In genomic region chr2:25343187-25343825, GRCh38 we compare ENCODE assay signal across 13 cellular contexts. TPM values are rescaled to one million over a fixed set of nuclear protein-coding genes. Genes with fewer than 3 reads are reported as not detected.
A peak's percentile ranks its signal among the peaks of the same experiment; 100 is the strongest.
DNase-seq lines count a peak whose midpoint lies in the region; ATAC-seq and TF ChIP-seq lines count a peak whose summit lies in the region.
"Had no signal": no experiment of that assay in that cellular context is flagged by ENCODE, and none has a peak within 500 bp of the region (broad histone marks: within the 10 kb centered on the region; RNA-seq: fewer than 3 reads in every experiment).

No MANE protein-coding gene starts in this region.

- peak overlapping the region; percentile 84 for H3K4me3 Mint-ChIP-seq in T-helper 1 cell treated with Interleukin-12 subunit alpha and Interleukin-12 subunit beta and Interleukin-4 antibody, amounts not matched to agents 30 μg/mL and 1 μg/mL, for 36 hours
- H3K4me3 Mint-ChIP-seq in activated naive CD8-positive, alpha-beta T cell: peak overlapping the region; percentile 74
- peak overlapping the region; percentile 73 for H3K4me3 Mint-ChIP-seq in nephron progenitor cell

- no peaks in the 10 kb centered on the region for H3K36me3 Mint-ChIP-seq in T-helper 1 cell treated with Interleukin-12 subunit alpha and Interleukin-12 subunit beta and Interleukin-4 antibody, amounts not matched to agents 30 μg/mL and 1 μg/mL, for 36 hours (ENCODE audit: low read depth)
- H3K36me3 Mint-ChIP-seq in activated naive CD8-positive, alpha-beta T cell: peaks cover 2% of the 10 kb centered on the region
- H3K36me3 Mint-ChIP-seq in nephron progenitor cell (ENCODE audit: low read depth): no peaks in the 10 kb centered on the region

- TF ChIP-seq CTCF in HCT116 (IDR thresholded peaks at IDR 0.05 in 2 of 3, conservative IDR thresholded peaks at IDR 0.05 in 1 of 3; ENCODE audit: borderline replicate concordance in 1 of 3, insufficient read depth in 1 of 3, low read depth in 2 of 3, low read length in 2 of 3): no peak
- TF ChIP-seq CTCF in nephron progenitor cell (IDR thresholded peaks at IDR 0.05): no peak

- H3K4me2 ChIP-seq in HCT116 (ENCODE audit: low read length): peak overlapping the region; percentile 87; the same call in 1 of the 2 replicates

- H3K4me3 ChIP-seq in HCT116 (replicated peaks in 1 of 2; ENCODE audit: low read depth in 1 of 2, low read length in 2 of 2): peak overlapping the region in 1 of 2 experiments; percentile 63; a peak in 1 of 4 replicates
- H3K4me3 ChIP-seq: lung had no signal

- no peaks in the 10 kb centered on the region for H4K20me1 ChIP-seq in HCT116 (ENCODE audit: insufficient read depth)

- H3K36me3 ChIP-seq in HCT116 (ENCODE audit: control insufficient read depth in 1 of 2, insufficient read depth in 2 of 2, low read length in 2 of 2): no peaks in the 10 kb centered on the region
- H3K36me3 ChIP-seq: ovary, thyroid gland had no signal

- no peak overlapping the region for H3K9ac ChIP-seq in HCT116 (ENCODE audit: low read length)

- H3K79me2 ChIP-seq in HCT116 (ENCODE audit: insufficient read depth, low read length): 0 out of 2 replicates have a peak, but pooled peaks cover 5% of the 10 kb centered on the region

- RAD21 ChIA-PET in HCT116 (lab: Charles Lee; ENCODE audit: low non-redundant PET in 1 of 2, low total read pairs in 2 of 2, uncharacterized antibody in 2 of 2, unreplicated experiment in 2 of 2): no interaction called here

- H3K4me1 Mint-ChIP-seq in T-helper 1 cell treated with Interleukin-12 subunit alpha and Interleukin-12 subunit beta and Interleukin-4 antibody, amounts not matched to agents 30 μg/mL and 1 μg/mL, for 36 hours (ENCODE audit: low read depth): peaks cover 19% of the 10 kb centered on the region
- H3K4me1 Mint-ChIP-seq in activated naive CD8-positive, alpha-beta T cell (ENCODE audit: low read depth): peaks cover 39% of the 10 kb centered on the region
- H3K4me1 Mint-ChIP-seq in nephron progenitor cell: peaks cover 28% of the 10 kb centered on the region

- POLR2A ChIA-PET in HCT116 (lab: Charles Lee): interaction anchor here (0.6 kb wide), 1 partner anchor 28 kb away, joined by 3 read pairs; no protein-coding TSS in a partner anchor

- H3K27me3 ChIP-seq in HCT116 (ENCODE audit: insufficient read depth, low read length): no peaks in the 10 kb centered on the region
- H3K27me3 ChIP-seq: ovary, thyroid gland had no signal

- intact Hi-C loops in HCT116 (cut with micrococcal nuclease): no loop called here

- H3K9me3 ChIP-seq in HCT116 (ENCODE audit: control insufficient read depth in 1 of 2, insufficient read depth in 1 of 2, low read depth in 1 of 2, low read length in 2 of 2): no peaks in the 10 kb centered on the region
- H3K9me3 ChIP-seq: ovary, thyroid gland had no signal

- CTCF ChIA-PET in HCT116 (lab: Charles Lee): interaction anchor here (1.2 kb wide), 1 partner anchor 19 kb away, joined by 4 read pairs; no protein-coding TSS in a partner anchor

- BruUV-seq in HCT116 (replicated peaks; lab: Mats Ljungman, UMichigan): no TSS peak

- no peak overlapping the region for H2AFZ ChIP-seq in HCT116 (ENCODE audit: low read depth, low read length, poor library complexity, severe bottlenecking)

- no peak for DNase-seq in T-helper 1 cell
- no peak for DNase-seq in HCT116 (ENCODE audit: low read depth, low spot score)
- no peak for DNase-seq in nephron progenitor cell
- DNase-seq in NCI-H2171 treated with DMSO at 0.1 percent for 48 hours (lab: John Stamatoyannopoulos, UW): no peak
- no peak for DNase-seq in D341Med (ENCODE audit: low spot score)
- DNase-seq: NCI-H1105, thyroid gland had no signal

- no peak for TF ChIP-seq RAD21 in HCT116 (IDR thresholded peaks at IDR 0.05; ENCODE audit: low read depth)

- peak overlapping the region; percentile 26 for H3K27ac Mint-ChIP-seq in T-helper 1 cell treated with Interleukin-12 subunit alpha and Interleukin-12 subunit beta and Interleukin-4 antibody, amounts not matched to agents 30 μg/mL and 1 μg/mL, for 36 hours
- peak overlapping the region; percentile 50 for H3K27ac Mint-ChIP-seq in activated naive CD8-positive, alpha-beta T cell
- no peak overlapping the region for H3K27ac Mint-ChIP-seq in nephron progenitor cell

- peaks cover 3% of the 10 kb centered on the region for H3K27me3 Mint-ChIP-seq in T-helper 1 cell treated with Interleukin-12 subunit alpha and Interleukin-12 subunit beta and Interleukin-4 antibody, amounts not matched to agents 30 μg/mL and 1 μg/mL, for 36 hours (ENCODE audit: low read depth)
- no peaks in the 10 kb centered on the region for H3K27me3 Mint-ChIP-seq in activated naive CD8-positive, alpha-beta T cell
- peaks cover 37% of the 10 kb centered on the region for H3K27me3 Mint-ChIP-seq in nephron progenitor cell (ENCODE audit: low read depth, poor library complexity)

- ATAC-seq in HCT116: no peak
- no peak for ATAC-seq in GM18858 (IDR thresholded peaks at IDR 0.05; ENCODE audit: unreplicated experiment)

- H3K4me1 ChIP-seq in HCT116 (ENCODE audit: control insufficient read depth in 1 of 2, insufficient read depth in 2 of 2, low read length in 2 of 2): peaks cover 15 to 28% of the 10 kb centered on the region in 2 experiments

- no peaks in the 10 kb centered on the region for H3K9me2 ChIP-seq in HCT116 (ENCODE audit: insufficient read depth)

- no peak overlapping the region for H3K27ac ChIP-seq in HCT116 (ENCODE audit: low read depth, low read length)

- H3K9me3 Mint-ChIP-seq in T-helper 1 cell treated with Interleukin-12 subunit alpha and Interleukin-12 subunit beta and Interleukin-4 antibody, amounts not matched to agents 30 μg/mL and 1 μg/mL, for 36 hours: no peaks in the 10 kb centered on the region
- H3K9me3 Mint-ChIP-seq in activated naive CD8-positive, alpha-beta T cell (ENCODE audit: low read depth): no peaks in the 10 kb centered on the region
- H3K9me3 Mint-ChIP-seq in nephron progenitor cell: no peaks in the 10 kb centered on the region
- H3K9me3 Mint-ChIP-seq: dendritic cell treated with granulocyte-macrophage colony-stimulating factor and Interleukin-4, amounts not matched to agents 40 ng/mL and 50 ng/mL, for 4 days had no signal

- TF ChIP-seq POLR2A in HCT116 (IDR thresholded peaks at IDR 0.05; ENCODE audit: borderline replicate concordance, extremely low read depth, insufficient read depth, insufficient read length): no peak

TF ChIP-seq in HCT116, 20 proteins besides CTCF, POLR2A, EP300 and RAD21:
- TF ChIP-seq REST (IDR thresholded peaks at IDR 0.05; ENCODE audit: low read depth) (no peak; the same call in 1 of the 2 replicates), ATF3 (IDR thresholded peaks at IDR 0.05) (no peak), SP1 (IDR thresholded peaks at IDR 0.05; ENCODE audit: low read depth) (no peak), SRF (IDR thresholded peaks at IDR 0.05; ENCODE audit: low read depth) (no peak), ZFX (IDR thresholded peaks at IDR 0.05) (no peak), EZH2phosphoT487 (IDR thresholded peaks at IDR 0.05; ENCODE audit: borderline replicate concordance) (no peak), MAX (IDR thresholded peaks at IDR 0.05) (no peak), ZNF274 (IDR thresholded peaks at IDR 0.05; ENCODE audit: low read depth, low read length) (no peak), YY1 (IDR thresholded peaks at IDR 0.05; ENCODE audit: extremely low read depth, insufficient replicate concordance, low read depth, low read length) (no peak), POLR2AphosphoS5 (IDR thresholded peaks at IDR 0.05; ENCODE audit: low read depth, low read length) (no peak), CBX3 (IDR thresholded peaks at IDR 0.05; ENCODE audit: low read depth) (no peak), ELF1 (IDR thresholded peaks at IDR 0.05; ENCODE audit: borderline replicate concordance, low read depth) (no peak), TCF7L2 (IDR thresholded peaks at IDR 0.05; ENCODE audit: borderline replicate concordance, extremely low read depth, insufficient read depth, insufficient read length) (no peak)
TF ChIP-seq in HCT116: peak in this region for 0.

RNA-seq across cellular contexts. Expression of gene DNMT3A, which starts 1.6 kb away (rescaled TPM):
- total RNA-seq in HCT116 (2021; ENCODE audit: unreplicated experiment): 14.3 TPM
- polyA plus RNA-seq in HCT116 (2012): 7.3 and 7.6 TPM in 2 replicates
